In the genomic region with DNA sequence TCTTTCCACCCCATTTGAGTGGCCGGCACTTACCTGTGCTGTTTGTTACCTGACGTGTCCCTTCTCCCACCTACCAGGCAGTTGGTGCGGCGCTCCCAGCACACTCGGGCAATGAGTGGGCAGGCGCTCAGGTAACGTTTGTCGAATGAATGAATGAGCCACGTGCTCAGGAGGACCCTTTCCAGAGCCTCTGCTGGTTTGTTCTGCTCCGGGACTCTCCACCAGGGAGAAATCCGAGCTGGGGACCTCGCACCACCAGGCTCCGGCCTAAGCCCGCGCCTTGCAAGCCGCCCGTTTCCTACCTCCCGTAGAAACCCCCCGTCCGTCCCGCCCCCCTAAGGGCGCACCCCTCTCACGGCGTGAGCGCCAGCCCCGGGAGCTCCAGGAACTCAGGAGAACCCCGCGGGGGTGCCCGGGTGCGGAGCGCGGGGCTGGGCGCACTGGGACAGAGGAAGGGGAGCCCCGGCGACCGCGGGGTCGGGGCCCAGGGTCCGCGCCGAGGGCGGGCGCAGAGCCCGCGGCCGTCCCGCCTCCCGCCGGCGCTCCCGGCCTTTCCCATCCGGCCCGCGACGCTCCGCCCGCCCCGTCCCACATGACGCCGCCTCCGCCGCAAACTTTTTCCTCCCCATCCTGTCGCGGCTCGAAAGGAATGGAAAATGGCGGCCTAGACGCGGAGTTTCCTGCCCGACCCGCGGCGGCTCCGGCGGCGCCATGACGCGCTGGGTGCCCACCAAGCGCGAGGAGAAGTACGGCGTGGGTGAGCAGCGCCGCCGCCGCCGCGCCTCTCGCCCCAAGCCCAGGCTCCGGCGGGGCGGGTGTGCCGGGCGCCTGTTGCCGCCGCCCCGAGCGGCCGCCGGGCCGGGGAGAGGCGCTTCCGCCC, we compare ENCODE assay signal across 2 cellular contexts.
TF ChIP-seq lines count a peak whose summit lies in the region.

Gene DOCK1, plus strand, starts transcription at position 622 of the 880 bp plus-strand sequence. Its CDS starts 90 bp downstream, at position 712.

TF ChIP-seq in H1, 55 proteins besides CTCF, POLR2A, EP300 and RAD21 (continued from another document):
- TF ChIP-seq EZH2 (IDR thresholded peaks at IDR 0.05; ENCODE audit: low read depth, low read length, severe bottlenecking): no peak
- no peak for TF ChIP-seq RNF2 (IDR thresholded peaks at IDR 0.05; ENCODE audit: borderline replicate concordance, low read depth, low read length, missing control alignments, poor library complexity, severe bottlenecking)
- no peak for TF ChIP-seq NANOG (IDR thresholded peaks at IDR 0.05; ENCODE audit: insufficient read depth, low read depth, low read length, poor library complexity, severe bottlenecking)
- no peak for TF ChIP-seq CBX8 (IDR thresholded peaks at IDR 0.05; ENCODE audit: borderline replicate concordance, low read depth, low read length)
- TF ChIP-seq ATF2 (IDR thresholded peaks at IDR 0.05; ENCODE audit: low read length): no peak
- peak; percentile 54 for TF ChIP-seq POLR2AphosphoS5 (IDR thresholded peaks at IDR 0.05; ENCODE audit: low read depth, low read length)
- TF ChIP-seq CTBP2 (IDR thresholded peaks at IDR 0.05; ENCODE audit: borderline replicate concordance, insufficient read depth, insufficient read length, low read length): no peak
- 0 out of 4 replicates have a peak, but pooled peaks of 1 of the 2 experiments have one; percentile 44 for TF ChIP-seq SIN3A (conservative IDR thresholded peaks at IDR 0.05 in 1 of 2, IDR thresholded peaks at IDR 0.05 in 1 of 2; ENCODE audit: low read depth in 1 of 2, low read length in 2 of 2)
- no peak for TF ChIP-seq CHD2 (IDR thresholded peaks at IDR 0.05; ENCODE audit: low read length)
- TF ChIP-seq BCL11A (IDR thresholded peaks at IDR 0.05; ENCODE audit: low read depth in 2 of 2, low read length in 2 of 2): no peak
- no peak for TF ChIP-seq TCF12 (IDR thresholded peaks at IDR 0.05; ENCODE audit: low read depth, low read length)
- TF ChIP-seq CREB1 (IDR thresholded peaks at IDR 0.05): no peak
- no peak for TF ChIP-seq SP1 (IDR thresholded peaks at IDR 0.05; ENCODE audit: low read depth, low read length)
- peak; percentile 80 for TF ChIP-seq E2F6 (IDR thresholded peaks at IDR 0.05)
- no peak for TF ChIP-seq RXRA (IDR thresholded peaks at IDR 0.05; ENCODE audit: insufficient read depth, low read depth, low read length)
- TF ChIP-seq RBBP5 (IDR thresholded peaks at IDR 0.05; ENCODE audit: borderline replicate concordance, low read depth, low read length): 0 out of 2 replicates have a peak, but pooled peaks have one; percentile 55
- no peak for TF ChIP-seq POU5F1 (IDR thresholded peaks at IDR 0.05; ENCODE audit: low read depth, low read length)
- no peak for TF ChIP-seq TAF7 (optimal IDR thresholded peaks at IDR 0.05; ENCODE audit: borderline replicate concordance, low read depth, low read length)
- TF ChIP-seq SP4 (IDR thresholded peaks at IDR 0.05; ENCODE audit: low read length): no peak
- no peak for TF ChIP-seq CHD1 (IDR thresholded peaks at IDR 0.05; ENCODE audit: low read depth, low read length)
- TF ChIP-seq NRF1 (IDR thresholded peaks at IDR 0.05; ENCODE audit: low read depth, low read length): no peak
- TF ChIP-seq, protein P1, sequence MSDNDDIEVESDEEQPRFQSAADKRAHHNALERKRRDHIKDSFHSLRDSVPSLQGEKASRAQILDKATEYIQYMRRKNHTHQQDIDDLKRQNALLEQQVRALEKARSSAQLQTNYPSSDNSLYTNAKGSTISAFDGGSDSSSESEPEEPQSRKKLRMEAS (IDR thresholded peaks at IDR 0.05): peak; percentile 93

TF ChIP-seq in HepG2, 621 proteins besides CTCF, POLR2A, EP300 and RAD21 (continued from another document):
- peak; percentile 40; the same call in 1 of the 2 replicates for TF ChIP-seq ZNF790 (CRISPR knock-in tag; IDR thresholded peaks at IDR 0.05; ENCODE audit: borderline replicate concordance)
- TF ChIP-seq ZSCAN20 (CRISPR knock-in tag; IDR thresholded peaks at IDR 0.05; ENCODE audit: borderline replicate concordance): 0 out of 2 replicates have a peak, but pooled peaks have one; percentile 17
- peak; percentile 90 for TF ChIP-seq ZNF777 (CRISPR knock-in tag; IDR thresholded peaks at IDR 0.05)
- TF ChIP-seq, protein P2, sequence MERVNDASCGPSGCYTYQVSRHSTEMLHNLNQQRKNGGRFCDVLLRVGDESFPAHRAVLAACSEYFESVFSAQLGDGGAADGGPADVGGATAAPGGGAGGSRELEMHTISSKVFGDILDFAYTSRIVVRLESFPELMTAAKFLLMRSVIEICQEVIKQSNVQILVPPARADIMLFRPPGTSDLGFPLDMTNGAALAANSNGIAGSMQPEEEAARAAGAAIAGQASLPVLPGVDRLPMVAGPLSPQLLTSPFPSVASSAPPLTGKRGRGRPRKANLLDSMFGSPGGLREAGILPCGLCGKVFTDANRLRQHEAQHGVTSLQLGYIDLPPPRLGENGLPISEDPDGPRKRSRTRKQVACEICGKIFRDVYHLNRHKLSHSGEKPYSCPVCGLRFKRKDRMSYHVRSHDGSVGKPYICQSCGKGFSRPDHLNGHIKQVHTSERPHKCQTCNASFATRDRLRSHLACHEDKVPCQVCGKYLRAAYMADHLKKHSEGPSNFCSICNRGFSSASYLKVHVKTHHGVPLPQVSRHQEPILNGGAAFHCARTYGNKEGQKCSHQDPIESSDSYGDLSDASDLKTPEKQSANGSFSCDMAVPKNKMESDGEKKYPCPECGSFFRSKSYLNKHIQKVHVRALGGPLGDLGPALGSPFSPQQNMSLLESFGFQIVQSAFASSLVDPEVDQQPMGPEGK (CRISPR knock-in tag; IDR thresholded peaks at IDR 0.05): peak; percentile 39; the same call in 1 of the 2 replicates
- TF ChIP-seq, protein P3, sequence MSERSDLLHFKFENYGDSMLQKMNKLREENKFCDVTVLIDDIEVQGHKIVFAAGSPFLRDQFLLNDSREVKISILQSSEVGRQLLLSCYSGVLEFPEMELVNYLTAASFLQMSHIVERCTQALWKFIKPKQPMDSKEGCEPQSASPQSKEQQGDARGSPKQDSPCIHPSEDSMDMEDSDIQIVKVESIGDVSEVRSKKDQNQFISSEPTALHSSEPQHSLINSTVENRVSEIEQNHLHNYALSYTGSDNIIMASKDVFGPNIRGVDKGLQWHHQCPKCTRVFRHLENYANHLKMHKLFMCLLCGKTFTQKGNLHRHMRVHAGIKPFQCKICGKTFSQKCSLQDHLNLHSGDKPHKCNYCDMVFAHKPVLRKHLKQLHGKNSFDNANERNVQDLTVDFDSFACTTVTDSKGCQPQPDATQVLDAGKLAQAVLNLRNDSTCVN (CRISPR knock-in tag; IDR thresholded peaks at IDR 0.05; ENCODE audit: borderline replicate concordance): no peak
- TF ChIP-seq ZNF850 (CRISPR knock-in tag; conservative IDR thresholded peaks at IDR 0.05): no peak
- TF ChIP-seq ZNF441 (CRISPR knock-in tag; IDR thresholded peaks at IDR 0.05; ENCODE audit: borderline replicate concordance): 0 out of 2 replicates have a peak, but pooled peaks have one; percentile 23
- peak; percentile 13; the same call in 1 of the 2 replicates for TF ChIP-seq THAP11 (CRISPR knock-in tag; IDR thresholded peaks at IDR 0.05)
- 0 out of 2 replicates have a peak, but pooled peaks have one; percentile 30 for TF ChIP-seq ZBTB38 (CRISPR knock-in tag; IDR thresholded peaks at IDR 0.05)
- TF ChIP-seq HHEX (CRISPR knock-in tag; IDR thresholded peaks at IDR 0.05): no peak
- peak; percentile 47; the same call in 1 of the 2 replicates for TF ChIP-seq DMAP1 (CRISPR knock-in tag; IDR thresholded peaks at IDR 0.05)
- TF ChIP-seq, protein P4, sequence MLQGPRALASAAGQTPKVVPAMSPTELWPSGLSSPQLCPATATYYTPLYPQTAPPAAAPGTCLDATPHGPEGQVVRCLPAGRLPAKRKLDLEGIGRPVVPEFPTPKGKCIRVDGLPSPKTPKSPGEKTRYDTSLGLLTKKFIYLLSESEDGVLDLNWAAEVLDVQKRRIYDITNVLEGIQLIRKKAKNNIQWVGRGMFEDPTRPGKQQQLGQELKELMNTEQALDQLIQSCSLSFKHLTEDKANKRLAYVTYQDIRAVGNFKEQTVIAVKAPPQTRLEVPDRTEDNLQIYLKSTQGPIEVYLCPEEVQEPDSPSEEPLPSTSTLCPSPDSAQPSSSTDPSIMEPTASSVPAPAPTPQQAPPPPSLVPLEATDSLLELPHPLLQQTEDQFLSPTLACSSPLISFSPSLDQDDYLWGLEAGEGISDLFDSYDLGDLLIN (CRISPR knock-in tag; IDR thresholded peaks at IDR 0.05; ENCODE audit: borderline replicate concordance): no peak
- peak; percentile 35 for TF ChIP-seq SKI (IDR thresholded peaks at IDR 0.05; ENCODE audit: partially characterized antibody)
- no peak for TF ChIP-seq YEATS4 (CRISPR knock-in tag; IDR thresholded peaks at IDR 0.05; ENCODE audit: borderline replicate concordance)
- TF ChIP-seq, protein P5, sequence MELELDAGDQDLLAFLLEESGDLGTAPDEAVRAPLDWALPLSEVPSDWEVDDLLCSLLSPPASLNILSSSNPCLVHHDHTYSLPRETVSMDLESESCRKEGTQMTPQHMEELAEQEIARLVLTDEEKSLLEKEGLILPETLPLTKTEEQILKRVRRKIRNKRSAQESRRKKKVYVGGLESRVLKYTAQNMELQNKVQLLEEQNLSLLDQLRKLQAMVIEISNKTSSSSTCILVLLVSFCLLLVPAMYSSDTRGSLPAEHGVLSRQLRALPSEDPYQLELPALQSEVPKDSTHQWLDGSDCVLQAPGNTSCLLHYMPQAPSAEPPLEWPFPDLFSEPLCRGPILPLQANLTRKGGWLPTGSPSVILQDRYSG (CRISPR knock-in tag; IDR thresholded peaks at IDR 0.05): 0 out of 2 replicates have a peak, but pooled peaks have one; percentile 18
- peak; percentile 74 for TF ChIP-seq RBFOX2 (IDR thresholded peaks at IDR 0.05; ENCODE audit: low read depth, low read length)
- TF ChIP-seq MXD4 (CRISPR knock-in tag; IDR thresholded peaks at IDR 0.05): no peak
- no peak for TF ChIP-seq MAZ (IDR thresholded peaks at IDR 0.05; ENCODE audit: borderline replicate concordance, low read depth, low read length)
- peak; percentile 46; the same call in 1 of the 2 replicates for TF ChIP-seq MAZ (CRISPR knock-in tag; IDR thresholded peaks at IDR 0.05; ENCODE audit: low read depth)
- peak; percentile 97 for TF ChIP-seq ZNF3 (CRISPR knock-in tag; IDR thresholded peaks at IDR 0.05)
- TF ChIP-seq ZNF275 (CRISPR knock-in tag; IDR thresholded peaks at IDR 0.05; ENCODE audit: borderline replicate concordance): no peak
- peak; percentile 36; the same call in 1 of the 2 replicates for TF ChIP-seq ZNF564 (CRISPR knock-in tag; IDR thresholded peaks at IDR 0.05)
- TF ChIP-seq PCBP1 (IDR thresholded peaks at IDR 0.05; ENCODE audit: borderline replicate concordance, low read depth, low read length): no peak
- no peak for TF ChIP-seq ARHGAP35 (CRISPR knock-in tag; IDR thresholded peaks at IDR 0.05; ENCODE audit: borderline replicate concordance)
- 0 out of 2 replicates have a peak, but pooled peaks have one; percentile 31 for TF ChIP-seq ZNF350 (CRISPR knock-in tag; IDR thresholded peaks at IDR 0.05; ENCODE audit: borderline replicate concordance, low read depth)
- peak; percentile 36 for TF ChIP-seq HOXA3 (CRISPR knock-in tag; IDR thresholded peaks at IDR 0.05)
- 0 out of 2 replicates have a peak, but pooled peaks have one; percentile 28 for TF ChIP-seq TAF1 (CRISPR knock-in tag; IDR thresholded peaks at IDR 0.05)
- peak; percentile 76 for TF ChIP-seq PHF8 (CRISPR knock-in tag; IDR thresholded peaks at IDR 0.05)
- TF ChIP-seq RCOR2 (CRISPR knock-in tag; IDR thresholded peaks at IDR 0.05): no peak
- no peak for TF ChIP-seq ZNF33A (CRISPR knock-in tag; IDR thresholded peaks at IDR 0.05; ENCODE audit: borderline replicate concordance)
- TF ChIP-seq ZNF33B (CRISPR knock-in tag; IDR thresholded peaks at IDR 0.05): no peak
- TF ChIP-seq ZC3H4 (CRISPR knock-in tag; IDR thresholded peaks at IDR 0.05; ENCODE audit: borderline replicate concordance): peak; percentile 23; the same call in 1 of the 2 replicates
- TF ChIP-seq ZNF180 (CRISPR knock-in tag; IDR thresholded peaks at IDR 0.05; ENCODE audit: borderline replicate concordance, low read depth): no peak
- TF ChIP-seq TAF15 (IDR thresholded peaks at IDR 0.05; ENCODE audit: low read depth, low read length, poor library complexity, severe bottlenecking): no peak
